Comparison of ENCODE assay signal across 34 cellular contexts in the genomic region with DNA sequence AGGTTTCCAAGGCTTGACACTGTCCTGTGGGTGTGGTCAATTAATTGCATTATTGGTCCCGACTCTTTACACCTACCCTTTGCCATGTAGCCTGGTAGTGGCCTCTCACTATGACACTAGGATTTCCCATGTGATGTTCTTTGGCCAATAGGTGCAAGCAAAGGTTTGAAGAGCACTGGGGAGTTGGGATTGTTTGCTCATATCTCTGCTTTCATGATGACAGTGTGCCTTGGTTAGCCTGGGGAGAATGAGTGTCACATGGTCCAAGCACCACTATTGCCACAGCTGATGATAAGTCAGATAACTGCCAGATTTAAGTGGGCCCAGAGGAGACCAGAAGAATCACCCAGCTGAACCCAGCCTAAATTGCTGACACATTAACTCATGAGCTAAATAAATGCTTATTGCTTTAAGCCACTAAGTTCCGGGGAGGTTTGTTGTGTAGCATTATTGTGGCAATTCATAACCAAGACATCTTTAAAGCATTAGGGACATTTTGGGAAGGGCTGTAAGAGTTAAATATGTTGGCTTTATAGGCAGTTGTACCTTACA. TPM values are rescaled to one million over a fixed set of nuclear protein-coding genes. Genes with fewer than 3 reads are reported as not detected.
"Had no signal": no experiment of that assay in that cellular context is flagged by ENCODE, and none has a peak within 500 bp of the region (broad histone marks: within the 10 kb centered on the region; RNA-seq: fewer than 3 reads in every experiment).

No MANE protein-coding gene starts in this region.

- H3K27me3 ChIP-seq: adrenal gland, ascending aorta, dorsolateral prefrontal cortex had no signal

- H3K4me3 ChIP-seq: adrenal gland, ascending aorta, dorsolateral prefrontal cortex, hepatocyte, lower lobe of right lung, mucosa of descending colon had no signal

- ATAC-seq: effector memory CD8-positive, alpha-beta T cell; esophagus mucosa; left lobe of liver; lower lobe of right lung; mucosa of descending colon; sciatic nerve; T-cell had no signal

- H3K4me2 ChIP-seq: hepatocyte had no signal

- DNase-seq: activated CD4-positive, alpha-beta T cell treated with anti-CD3 and anti-CD28 coated beads, Interleukin-2, amount 50 U/mL, for 48 hours; activated CD4-positive, CD25-positive, alpha-beta regulatory T cell treated with anti-CD3 and anti-CD28 coated beads, Interleukin-2, amount 50 U/mL, for 72 hours; activated gamma-delta T cell treated with Interleukin-2 at 50 U/mL for 16 hours; adrenal gland; dorsolateral prefrontal cortex; effector memory CD8-positive, alpha-beta T cell; foreskin melanocyte; glutamatergic neuron; immature natural killer cell; lower lobe of right lung; mesendoderm; mucosa of descending colon; occipital lobe; small intestine; stimulated activated CD8-positive, alpha-beta memory T cell treated with anti-CD3 and anti-CD28 coated beads, Interleukin-4, amount 100 ng/mL, for 48 hours; stimulated activated naive CD4-positive, alpha-beta T cell; T-cell; WERI-Rb-1 had no signal

- H3K27ac Mint-ChIP-seq: activated naive CD8-positive, alpha-beta T cell; effector memory CD8-positive, alpha-beta T cell; T-cell; T-helper 2 cell treated with Interferon-gamma antibody and Interleukin-4, amounts not matched to agents 5 μg/mL and 100 μg/mL, for 36 hours had no signal

- H3K9me3 Mint-ChIP-seq: central memory CD8-positive, alpha-beta T cell; effector memory CD8-positive, alpha-beta T cell; immature natural killer cell had no signal

- H3K9me3 ChIP-seq: adrenal gland, ascending aorta, lower lobe of right lung, mucosa of descending colon had no signal

- H3K4me3 Mint-ChIP-seq: activated naive CD8-positive, alpha-beta T cell; central memory CD8-positive, alpha-beta T cell; effector memory CD8-positive, alpha-beta T cell; immature natural killer cell; T-cell; T-helper 2 cell treated with Interferon-gamma antibody and Interleukin-4, amounts not matched to agents 5 μg/mL and 100 μg/mL, for 36 hours had no signal

- FAIRE-seq: colon, endothelial cell of umbilical vein, small intestine had no signal

- H3K36me3 ChIP-seq: adrenal gland, ascending aorta, lower lobe of right lung, WERI-Rb-1 had no signal

- H3K27ac ChIP-seq: adrenal gland, ascending aorta, dorsolateral prefrontal cortex, hepatocyte, lower lobe of right lung, WERI-Rb-1 had no signal

RNA-seq across cellular contexts. Expression of a gene that starts 17.2 kb away (rescaled TPM):
- total RNA-seq: activated CD8-positive, alpha-beta memory T cell treated with anti-CD3 and anti-CD28 coated beads for 36 hours; adrenal gland; ascending aorta; endothelial cell of umbilical vein; esophagus mucosa; hepatocyte; kidney epithelial cell; left lobe of liver; lower lobe of right lung; mucosa of descending colon; occipital lobe; sciatic nerve; subcutaneous adipose tissue; T-cell; ureter had no signal
- polyA plus RNA-seq: adrenal gland, endothelial cell of umbilical vein, hepatocyte, immature natural killer cell, neural cell, small intestine, thymus had no signal
